Comparison of ENCODE assay signal across 13 cellular contexts in the genomic region with DNA sequence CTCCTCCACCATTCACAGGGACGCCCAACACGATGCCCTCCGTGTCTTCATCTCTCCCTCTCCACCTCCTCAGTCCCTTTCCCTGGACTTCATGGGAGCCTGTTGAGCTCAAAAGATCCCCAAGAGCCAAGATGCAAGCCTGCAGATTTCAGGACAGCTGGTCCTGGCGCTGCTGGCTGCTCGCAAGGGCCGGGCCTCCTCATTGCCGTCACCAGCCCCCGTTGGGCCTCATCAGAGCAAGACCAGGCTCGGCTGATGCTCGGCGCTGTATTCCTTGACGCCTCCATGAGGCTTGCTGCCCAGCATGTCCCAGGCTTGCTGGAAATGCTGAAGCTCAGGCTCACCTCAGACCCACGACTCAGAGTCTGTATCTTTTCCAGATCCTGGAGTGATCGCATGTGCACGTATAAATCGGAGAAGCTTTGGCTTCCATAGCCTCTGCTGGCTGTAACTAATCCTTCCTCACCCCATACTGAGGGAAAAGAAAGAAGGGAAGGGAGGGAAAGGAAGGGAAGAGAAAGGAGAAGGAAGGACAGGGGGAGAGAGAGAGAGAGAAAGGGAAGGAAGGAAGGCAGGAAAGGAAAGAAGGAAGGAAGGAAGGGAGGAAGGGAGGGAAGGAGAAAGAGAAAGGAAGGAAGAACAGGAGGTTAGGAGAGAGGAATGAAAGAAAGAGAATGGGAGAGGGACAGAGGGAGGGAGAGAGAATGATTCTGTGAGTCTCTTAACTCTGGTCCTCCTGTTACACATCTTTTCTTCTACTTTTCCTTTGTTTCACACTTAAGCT.
A peak's percentile ranks its signal among the peaks of the same experiment; 100 is the strongest.
DNase-seq lines count a peak whose midpoint lies in the region; ATAC-seq and TF ChIP-seq lines count a peak whose summit lies in the region.
"Had no signal": no experiment of that assay in that cellular context is flagged by ENCODE, and none has a peak within 500 bp of the region (broad histone marks: within the 10 kb centered on the region; RNA-seq: fewer than 3 reads in every experiment).

No MANE protein-coding gene starts in this region.

- TF ChIP-seq POLR2A in esophagus muscularis mucosa (IDR thresholded peaks at IDR 0.05; ENCODE audit: low read depth), result no peak

- peak; percentile 23 for DNase-seq in GM23248
- DNase-seq in PC-3, result no peak
- DNase-seq in fibroblast of lung (ENCODE audit: low read depth in 2 of 2), result no peak
- DNase-seq in trophoblast cell, result no peak
- DNase-seq in esophagus muscularis mucosa (ENCODE audit: extremely low spot score), result no peak
- no peak for DNase-seq in NCI-H524 treated with DMSO at 0.1 percent for 48 hours (lab: John Stamatoyannopoulos, UW)
- DNase-seq: activated CD4-positive, alpha-beta T cell treated with anti-CD3 and anti-CD28 coated beads for 1 hour; gastrocnemius medialis; NCI-H1048; pancreas; stimulated activated CD4-positive, alpha-beta T cell treated with anti-CD3 and anti-CD28 coated beads, Interleukin-4, amount 100 ng/mL, for 24 hours; stimulated activated naive CD8-positive, alpha-beta T cell treated with anti-CD3 and anti-CD28 coated beads, Interleukin-15, amount 100 ng/mL, for 72 hours had no signal

- H3K4me3 ChIP-seq in GM23248 (no peak overlapping the region), PC-3 (ENCODE audit: low read length) (no peak overlapping the region), fibroblast of lung (replicated peaks in 1 of 4; ENCODE audit: control extremely low read depth in 1 of 4, insufficient read depth in 1 of 4, low read depth in 3 of 4, low read length in 4 of 4) (no peak overlapping the region), trophoblast cell (ENCODE audit: low read depth, low read length) (no peak overlapping the region), esophagus muscularis mucosa (no peak overlapping the region)
- H3K4me3 ChIP-seq: gastrocnemius medialis, pancreas had no signal

- H2AFZ ChIP-seq in GM23248 (peak overlapping the region; percentile 62; the same call in 1 of the 2 replicates), PC-3 (ENCODE audit: low read length) (no peak overlapping the region), fibroblast of lung (ENCODE audit: low read length) (peak overlapping the region; percentile 32), trophoblast cell (ENCODE audit: insufficient read depth, low read length, poor library complexity) (no peak overlapping the region)

- H3K36me3 ChIP-seq in GM23248 (ENCODE audit: low read depth), result no peaks in the 10 kb centered on the region
- no peaks in the 10 kb centered on the region for H3K36me3 ChIP-seq in PC-3 (ENCODE audit: low read depth, low read length)
- no peaks in the 10 kb centered on the region for H3K36me3 ChIP-seq in fibroblast of lung (ENCODE audit: control insufficient read depth, insufficient read depth, low read length)
- H3K36me3 ChIP-seq in trophoblast cell (ENCODE audit: control insufficient read depth in 1 of 2, insufficient read depth in 2 of 2, low read length in 2 of 2), result no peaks in the 10 kb centered on the region
- H3K36me3 ChIP-seq in esophagus muscularis mucosa, result no peaks in the 10 kb centered on the region
- H3K36me3 ChIP-seq: gastrocnemius medialis, pancreas had no signal

- H4K20me1 ChIP-seq in GM23248 (ENCODE audit: insufficient read depth), result no peaks in the 10 kb centered on the region
- H4K20me1 ChIP-seq in PC-3 (ENCODE audit: low read length), result no peaks in the 10 kb centered on the region
- H4K20me1 ChIP-seq in fibroblast of lung (ENCODE audit: control insufficient read depth, extremely low read depth, insufficient read depth, low read length), result no peaks in the 10 kb centered on the region

- H2BK12ac ChIP-seq in trophoblast cell (ENCODE audit: low read length), result peak overlapping the region; percentile 93

- in situ Hi-C loops in GM23248 (cut with MboI), result loop anchor here (5.0 kb wide), 1 partner anchor 184 kb away; no protein-coding TSS in a partner anchor

- peak overlapping the region; percentile 62 for H3K9ac ChIP-seq in GM23248
- H3K9ac ChIP-seq in PC-3 (ENCODE audit: low read length), result peak overlapping the region; percentile 36; the same call in 1 of the 2 replicates
- no peak overlapping the region for H3K9ac ChIP-seq in fibroblast of lung (ENCODE audit: insufficient read depth, low read length)
- no peak overlapping the region for H3K9ac ChIP-seq in trophoblast cell (ENCODE audit: low read length)

- peaks cover 9% of the 10 kb centered on the region for H3K79me1 ChIP-seq in trophoblast cell (ENCODE audit: low read length)

- H3F3A ChIP-seq in GM23248 (ENCODE audit: insufficient read depth) (peaks cover 15% of the 10 kb centered on the region), PC-3 (ENCODE audit: low read length, unreplicated experiment) (no peaks in the 10 kb centered on the region)

- H3K9me2 ChIP-seq in GM23248 (ENCODE audit: insufficient read depth) (no peaks in the 10 kb centered on the region), PC-3 (replicated peaks; ENCODE audit: low read length) (no peaks in the 10 kb centered on the region)

- peak overlapping the region; percentile 77 for H3K14ac ChIP-seq in trophoblast cell (ENCODE audit: low read length)

- peak overlapping the region; percentile 28 for H3K18ac ChIP-seq in trophoblast cell (ENCODE audit: low read length)

- no peak overlapping the region for H3K23ac ChIP-seq in trophoblast cell (ENCODE audit: low read length)

- H4K12ac ChIP-seq in trophoblast cell (ENCODE audit: low read depth, low read length), result no peak overlapping the region

- peak overlapping the region; percentile 90 for H2AK5ac ChIP-seq in trophoblast cell (ENCODE audit: low read length)

- ATAC-seq in PC-3 (no peak), HG02571 (IDR thresholded peaks at IDR 0.05; ENCODE audit: unreplicated experiment) (no peak)
- ATAC-seq: gastrocnemius medialis; stimulated activated naive CD8-positive, alpha-beta T cell treated with anti-CD3 and anti-CD28 coated beads, Interleukin-15, amount 100 ng/mL, for 72 hours had no signal

- CTCF ChIA-PET in PC-3 (lab: Charles Lee), result interaction anchor here (0.9 to 1.5 kb wide), 2 partner anchors 27 to 133 kb away, joined by 3 to 12 read pairs; no protein-coding TSS in a partner anchor

- no peak for TF ChIP-seq CTCF in PC-3 (conservative IDR thresholded peaks at IDR 0.05; ENCODE audit: low read depth, low read length)
- TF ChIP-seq CTCF in fibroblast of lung (conservative IDR thresholded peaks at IDR 0.05 in 1 of 2, IDR thresholded peaks at IDR 0.05 in 1 of 2; ENCODE audit: low read depth in 1 of 2, low read length in 2 of 2), result no peak
- TF ChIP-seq CTCF in esophagus muscularis mucosa (IDR thresholded peaks at IDR 0.05), result no peak

- no peaks in the 10 kb centered on the region for H3K9me3 ChIP-seq in GM23248 (ENCODE audit: low read depth)
- no peaks in the 10 kb centered on the region for H3K9me3 ChIP-seq in PC-3 (ENCODE audit: low read length)
- no peaks in the 10 kb centered on the region for H3K9me3 ChIP-seq in fibroblast of lung (ENCODE audit: control insufficient read depth, insufficient read depth, low read depth, low read length)
- H3K9me3 ChIP-seq in trophoblast cell (ENCODE audit: insufficient read depth, low read depth, low read length), result no peaks in the 10 kb centered on the region
- H3K9me3 ChIP-seq in esophagus muscularis mucosa, result no peaks in the 10 kb centered on the region
- H3K9me3 ChIP-seq: gastrocnemius medialis, pancreas had no signal

- H2BK120ac ChIP-seq in trophoblast cell (ENCODE audit: insufficient read depth, low read length, poor library complexity), result peak overlapping the region; percentile 65

- H3K4me2 ChIP-seq in GM23248 (ENCODE audit: unreplicated experiment) (peak overlapping the region; percentile 81), PC-3 (ENCODE audit: low read length) (peak overlapping the region; percentile 41; the same call in 1 of the 2 replicates), fibroblast of lung (ENCODE audit: extremely low read depth, insufficient read depth, low read length) (peak overlapping the region; percentile 52), trophoblast cell (ENCODE audit: low read length) (no peak overlapping the region)

- H3K27me3 ChIP-seq in GM23248 (replicated peaks; ENCODE audit: insufficient read depth) (no peaks in the 10 kb centered on the region), PC-3 (ENCODE audit: low read length) (no peaks in the 10 kb centered on the region), fibroblast of lung (ENCODE audit: control insufficient read depth, insufficient read depth, low read length) (no peaks in the 10 kb centered on the region), trophoblast cell (ENCODE audit: insufficient read depth, low read length) (no peaks in the 10 kb centered on the region), esophagus muscularis mucosa (peaks cover 0 to 21% (median 0%) of the 10 kb centered on the region in 4 donors)
- H3K27me3 ChIP-seq: pancreas had no signal

- no TSS peak for BruUV-seq in PC-3 (replicated peaks; lab: Mats Ljungman, UMichigan)

- peak overlapping the region; percentile 83 for H4K91ac ChIP-seq in trophoblast cell (ENCODE audit: low read depth, low read length)

- peak overlapping the region; percentile 67 for H4K8ac ChIP-seq in trophoblast cell (ENCODE audit: low read depth, low read length)

- H3K27ac ChIP-seq in GM23248 (peak overlapping the region; percentile 82), PC-3 (ENCODE audit: low read length) (peak overlapping the region; percentile 51), fibroblast of lung (ENCODE audit: insufficient read depth, low read length) (peak overlapping the region; percentile 80), trophoblast cell (ENCODE audit: low read depth, low read length) (no peak overlapping the region), esophagus muscularis mucosa (replicated peaks in 1 of 4) (no peak overlapping the region)

- WGBS in GM23248 (ENCODE audit: low coverage in 1 of 2, low lambda C conversion rate in 2 of 2, missing lambda C conversion rate in 2 of 2), 2 experiments, result 79 to 81% methylated on average over 16 of the region's 16 CpGs
- WGBS in trophoblast cell (ENCODE audit: extremely low coverage, insufficient coverage, insufficient read length), result no CpG with 5 or more reads among the region's 16 CpGs
- WGBS in esophagus muscularis mucosa, result 85% methylated on average over 16 of the region's 16 CpGs

- no peak for TF ChIP-seq EP300 in esophagus muscularis mucosa (IDR thresholded peaks at IDR 0.05)

- H3K4me1 ChIP-seq in GM23248 (ENCODE audit: insufficient read depth) (peaks cover 23% of the 10 kb centered on the region), PC-3 (ENCODE audit: insufficient read depth, low read length) (peaks cover 15% of the 10 kb centered on the region), fibroblast of lung (ENCODE audit: control insufficient read depth, extremely low read depth, insufficient read depth, low read length) (peaks cover 15% of the 10 kb centered on the region), trophoblast cell (ENCODE audit: control insufficient read depth in 1 of 2, insufficient read depth in 2 of 2, low read length in 2 of 2) (peaks cover 3 to 10% of the 10 kb centered on the region in 2 experiments), esophagus muscularis mucosa (peaks cover 4 to 10% (median 8%) of the 10 kb centered on the region in 4 donors)
- H3K4me1 ChIP-seq: gastrocnemius medialis had no signal

- H3K79me2 ChIP-seq in GM23248 (ENCODE audit: insufficient read depth) (no peaks in the 10 kb centered on the region), PC-3 (ENCODE audit: low read length) (no peaks in the 10 kb centered on the region), fibroblast of lung (ENCODE audit: control insufficient read depth, insufficient read depth, low read length) (no peaks in the 10 kb centered on the region), trophoblast cell (ENCODE audit: control insufficient read depth, insufficient read depth, low read length, poor library complexity) (no peaks in the 10 kb centered on the region)

- H2BK5ac ChIP-seq in trophoblast cell (ENCODE audit: low read depth, low read length, poor library complexity), result peak overlapping the region; percentile 10

- POLR2A ChIA-PET in PC-3 (lab: Charles Lee; ENCODE audit: unreplicated experiment), result no interaction called here

- intact Hi-C loops in PC-3 (cut with micrococcal nuclease) (loop anchor here (5.0 kb wide), 1 partner anchor 179 kb away; no protein-coding TSS in a partner anchor), esophagus muscularis mucosa (cut with DNase I) (loop anchor here (10.0 kb wide), 1 partner anchor 677 kb away; no protein-coding TSS in a partner anchor)

- H3K4ac ChIP-seq in trophoblast cell (ENCODE audit: low read depth, low read length), result no peak overlapping the region

Comparison
In these comparisons a context has a peak if more than half of its experiments do, and no peak if none do; other contexts are left out.
1. H2AFZ ChIP-seq: peak in GM23248 (single experiment) and fibroblast of lung (single experiment); none in PC-3 (single experiment) and trophoblast cell (single experiment).
2. H3K27ac ChIP-seq: peak in GM23248 (single experiment), PC-3 (single experiment) and fibroblast of lung (single experiment); none in trophoblast cell (single experiment) and esophagus muscularis mucosa (0 of 4).
3. H3K9ac ChIP-seq: peak in GM23248 (single experiment) and PC-3 (single experiment); none in fibroblast of lung (single experiment) and trophoblast cell (single experiment).